In genomic region chr1:15038232-15039016, GRCh38 we compare ENCODE assay signal across 1 cellular context.
A peak's percentile ranks its signal among the peaks of the same experiment; 100 is the strongest.
TF ChIP-seq lines count a peak whose summit lies in the region.

No MANE protein-coding gene starts in this region.

TF ChIP-seq in K562, 482 proteins besides CTCF, POLR2A, EP300 and RAD21 (continued from another document and continues in another):
- TF ChIP-seq, protein P1, sequence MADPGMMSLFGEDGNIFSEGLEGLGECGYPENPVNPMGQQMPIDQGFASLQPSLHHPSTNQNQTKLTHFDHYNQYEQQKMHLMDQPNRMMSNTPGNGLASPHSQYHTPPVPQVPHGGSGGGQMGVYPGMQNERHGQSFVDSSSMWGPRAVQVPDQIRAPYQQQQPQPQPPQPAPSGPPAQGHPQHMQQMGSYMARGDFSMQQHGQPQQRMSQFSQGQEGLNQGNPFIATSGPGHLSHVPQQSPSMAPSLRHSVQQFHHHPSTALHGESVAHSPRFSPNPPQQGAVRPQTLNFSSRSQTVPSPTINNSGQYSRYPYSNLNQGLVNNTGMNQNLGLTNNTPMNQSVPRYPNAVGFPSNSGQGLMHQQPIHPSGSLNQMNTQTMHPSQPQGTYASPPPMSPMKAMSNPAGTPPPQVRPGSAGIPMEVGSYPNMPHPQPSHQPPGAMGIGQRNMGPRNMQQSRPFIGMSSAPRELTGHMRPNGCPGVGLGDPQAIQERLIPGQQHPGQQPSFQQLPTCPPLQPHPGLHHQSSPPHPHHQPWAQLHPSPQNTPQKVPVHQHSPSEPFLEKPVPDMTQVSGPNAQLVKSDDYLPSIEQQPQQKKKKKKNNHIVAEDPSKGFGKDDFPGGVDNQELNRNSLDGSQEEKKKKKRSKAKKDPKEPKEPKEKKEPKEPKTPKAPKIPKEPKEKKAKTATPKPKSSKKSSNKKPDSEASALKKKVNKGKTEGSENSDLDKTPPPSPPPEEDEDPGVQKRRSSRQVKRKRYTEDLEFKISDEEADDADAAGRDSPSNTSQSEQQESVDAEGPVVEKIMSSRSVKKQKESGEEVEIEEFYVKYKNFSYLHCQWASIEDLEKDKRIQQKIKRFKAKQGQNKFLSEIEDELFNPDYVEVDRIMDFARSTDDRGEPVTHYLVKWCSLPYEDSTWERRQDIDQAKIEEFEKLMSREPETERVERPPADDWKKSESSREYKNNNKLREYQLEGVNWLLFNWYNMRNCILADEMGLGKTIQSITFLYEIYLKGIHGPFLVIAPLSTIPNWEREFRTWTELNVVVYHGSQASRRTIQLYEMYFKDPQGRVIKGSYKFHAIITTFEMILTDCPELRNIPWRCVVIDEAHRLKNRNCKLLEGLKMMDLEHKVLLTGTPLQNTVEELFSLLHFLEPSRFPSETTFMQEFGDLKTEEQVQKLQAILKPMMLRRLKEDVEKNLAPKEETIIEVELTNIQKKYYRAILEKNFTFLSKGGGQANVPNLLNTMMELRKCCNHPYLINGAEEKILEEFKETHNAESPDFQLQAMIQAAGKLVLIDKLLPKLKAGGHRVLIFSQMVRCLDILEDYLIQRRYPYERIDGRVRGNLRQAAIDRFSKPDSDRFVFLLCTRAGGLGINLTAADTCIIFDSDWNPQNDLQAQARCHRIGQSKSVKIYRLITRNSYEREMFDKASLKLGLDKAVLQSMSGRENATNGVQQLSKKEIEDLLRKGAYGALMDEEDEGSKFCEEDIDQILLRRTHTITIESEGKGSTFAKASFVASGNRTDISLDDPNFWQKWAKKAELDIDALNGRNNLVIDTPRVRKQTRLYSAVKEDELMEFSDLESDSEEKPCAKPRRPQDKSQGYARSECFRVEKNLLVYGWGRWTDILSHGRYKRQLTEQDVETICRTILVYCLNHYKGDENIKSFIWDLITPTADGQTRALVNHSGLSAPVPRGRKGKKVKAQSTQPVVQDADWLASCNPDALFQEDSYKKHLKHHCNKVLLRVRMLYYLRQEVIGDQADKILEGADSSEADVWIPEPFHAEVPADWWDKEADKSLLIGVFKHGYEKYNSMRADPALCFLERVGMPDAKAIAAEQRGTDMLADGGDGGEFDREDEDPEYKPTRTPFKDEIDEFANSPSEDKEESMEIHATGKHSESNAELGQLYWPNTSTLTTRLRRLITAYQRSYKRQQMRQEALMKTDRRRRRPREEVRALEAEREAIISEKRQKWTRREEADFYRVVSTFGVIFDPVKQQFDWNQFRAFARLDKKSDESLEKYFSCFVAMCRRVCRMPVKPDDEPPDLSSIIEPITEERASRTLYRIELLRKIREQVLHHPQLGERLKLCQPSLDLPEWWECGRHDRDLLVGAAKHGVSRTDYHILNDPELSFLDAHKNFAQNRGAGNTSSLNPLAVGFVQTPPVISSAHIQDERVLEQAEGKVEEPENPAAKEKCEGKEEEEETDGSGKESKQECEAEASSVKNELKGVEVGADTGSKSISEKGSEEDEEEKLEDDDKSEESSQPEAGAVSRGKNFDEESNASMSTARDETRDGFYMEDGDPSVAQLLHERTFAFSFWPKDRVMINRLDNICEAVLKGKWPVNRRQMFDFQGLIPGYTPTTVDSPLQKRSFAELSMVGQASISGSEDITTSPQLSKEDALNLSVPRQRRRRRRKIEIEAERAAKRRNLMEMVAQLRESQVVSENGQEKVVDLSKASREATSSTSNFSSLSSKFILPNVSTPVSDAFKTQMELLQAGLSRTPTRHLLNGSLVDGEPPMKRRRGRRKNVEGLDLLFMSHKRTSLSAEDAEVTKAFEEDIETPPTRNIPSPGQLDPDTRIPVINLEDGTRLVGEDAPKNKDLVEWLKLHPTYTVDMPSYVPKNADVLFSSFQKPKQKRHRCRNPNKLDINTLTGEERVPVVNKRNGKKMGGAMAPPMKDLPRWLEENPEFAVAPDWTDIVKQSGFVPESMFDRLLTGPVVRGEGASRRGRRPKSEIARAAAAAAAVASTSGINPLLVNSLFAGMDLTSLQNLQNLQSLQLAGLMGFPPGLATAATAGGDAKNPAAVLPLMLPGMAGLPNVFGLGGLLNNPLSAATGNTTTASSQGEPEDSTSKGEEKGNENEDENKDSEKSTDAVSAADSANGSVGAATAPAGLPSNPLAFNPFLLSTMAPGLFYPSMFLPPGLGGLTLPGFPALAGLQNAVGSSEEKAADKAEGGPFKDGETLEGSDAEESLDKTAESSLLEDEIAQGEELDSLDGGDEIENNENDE (IDR thresholded peaks at IDR 0.05; ENCODE audit: low read depth, low read length): no peak
- TF ChIP-seq CTBP1 (IDR thresholded peaks at IDR 0.05; ENCODE audit: borderline replicate concordance) (peak; percentile 93), EGR1 (conservative IDR thresholded peaks at IDR 0.05) (no peak), KAT2B (IDR thresholded peaks at IDR 0.05; ENCODE audit: low read depth, low read length) (no peak), SRSF7 (optimal IDR thresholded peaks at IDR 0.05; ENCODE audit: low read depth, low read length) (no peak), DPF2 (IDR thresholded peaks at IDR 0.05) (peak; percentile 51), MECOM (CRISPR knock-in tag; IDR thresholded peaks at IDR 0.05) (no peak), ATF2 (CRISPR knock-in tag; IDR thresholded peaks at IDR 0.05) (no peak), ZNF431 (CRISPR knock-in tag; IDR thresholded peaks at IDR 0.05) (no peak), NFRKB (IDR thresholded peaks at IDR 0.05; ENCODE audit: low read depth) (no peak), ZBTB2 (IDR thresholded peaks at IDR 0.05) (no peak), PRMT5 (CRISPR knock-in tag; IDR thresholded peaks at IDR 0.05) (no peak), MCM3 (IDR thresholded peaks at IDR 0.05) (no peak), HCFC1 (IDR thresholded peaks at IDR 0.05; ENCODE audit: low read depth, low read length) (no peak), FOSL1 (tag; conservative IDR thresholded peaks at IDR 0.05) (no peak), ID3 (CRISPR knock-in tag; IDR thresholded peaks at IDR 0.05) (no peak), ID3 (tag; IDR thresholded peaks at IDR 0.05) (peak; percentile 55; the same call in 1 of the 2 replicates), TSHZ1 (CRISPR knock-in tag; IDR thresholded peaks at IDR 0.05) (no peak), DDX20 (tag; IDR thresholded peaks at IDR 0.05; ENCODE audit: low read depth) (no peak), FIP1L1 (IDR thresholded peaks at IDR 0.05; ENCODE audit: low read depth, low read length, poor library complexity, severe bottlenecking) (no peak), ZNF384 (IDR thresholded peaks at IDR 0.05; ENCODE audit: low read depth, low read length) (peak; percentile 97), BCOR (IDR thresholded peaks at IDR 0.05) (peak; percentile 80), MED1 (CRISPR knock-in tag; IDR thresholded peaks at IDR 0.05; ENCODE audit: borderline replicate concordance) (no peak), ZNF274 (IDR thresholded peaks at IDR 0.05; ENCODE audit: borderline replicate concordance, low read depth, low read length) (no peak), FOXA1 (IDR thresholded peaks at IDR 0.05; ENCODE audit: borderline replicate concordance) (no peak), NFYB (IDR thresholded peaks at IDR 0.05; ENCODE audit: extremely low read depth, insufficient read length) (no peak), NR2C2 (CRISPR knock-in tag; IDR thresholded peaks at IDR 0.05) (no peak), NR2C2 (tag; IDR thresholded peaks at IDR 0.05) (no peak), DACH1 (IDR thresholded peaks at IDR 0.05; ENCODE audit: partially characterized antibody) (no peak), CBX5 (IDR thresholded peaks at IDR 0.05; ENCODE audit: borderline replicate concordance, low read depth) (no peak), ZNF12 (CRISPR knock-in tag; IDR thresholded peaks at IDR 0.05) (no peak), SUPT5H (IDR thresholded peaks at IDR 0.05) (no peak), LCOR (CRISPR knock-in tag; IDR thresholded peaks at IDR 0.05) (no peak), ZFP30 (CRISPR knock-in tag; IDR thresholded peaks at IDR 0.05; ENCODE audit: borderline replicate concordance) (no peak), FOXA3 (CRISPR knock-in tag; conservative IDR thresholded peaks at IDR 0.05 in 1 of 2, IDR thresholded peaks at IDR 0.05 in 1 of 2) (no peak), TCF7L2 (IDR thresholded peaks at IDR 0.05; ENCODE audit: low read depth, low read length) (no peak), ZSCAN29 (IDR thresholded peaks at IDR 0.05) (no peak), NFIX (CRISPR knock-in tag; IDR thresholded peaks at IDR 0.05; ENCODE audit: low read depth) (no peak)
- TF ChIP-seq, protein P2, sequence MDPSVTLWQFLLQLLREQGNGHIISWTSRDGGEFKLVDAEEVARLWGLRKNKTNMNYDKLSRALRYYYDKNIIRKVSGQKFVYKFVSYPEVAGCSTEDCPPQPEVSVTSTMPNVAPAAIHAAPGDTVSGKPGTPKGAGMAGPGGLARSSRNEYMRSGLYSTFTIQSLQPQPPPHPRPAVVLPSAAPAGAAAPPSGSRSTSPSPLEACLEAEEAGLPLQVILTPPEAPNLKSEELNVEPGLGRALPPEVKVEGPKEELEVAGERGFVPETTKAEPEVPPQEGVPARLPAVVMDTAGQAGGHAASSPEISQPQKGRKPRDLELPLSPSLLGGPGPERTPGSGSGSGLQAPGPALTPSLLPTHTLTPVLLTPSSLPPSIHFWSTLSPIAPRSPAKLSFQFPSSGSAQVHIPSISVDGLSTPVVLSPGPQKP (CRISPR knock-in tag; IDR thresholded peaks at IDR 0.05): no peak
- TF ChIP-seq, protein P3, sequence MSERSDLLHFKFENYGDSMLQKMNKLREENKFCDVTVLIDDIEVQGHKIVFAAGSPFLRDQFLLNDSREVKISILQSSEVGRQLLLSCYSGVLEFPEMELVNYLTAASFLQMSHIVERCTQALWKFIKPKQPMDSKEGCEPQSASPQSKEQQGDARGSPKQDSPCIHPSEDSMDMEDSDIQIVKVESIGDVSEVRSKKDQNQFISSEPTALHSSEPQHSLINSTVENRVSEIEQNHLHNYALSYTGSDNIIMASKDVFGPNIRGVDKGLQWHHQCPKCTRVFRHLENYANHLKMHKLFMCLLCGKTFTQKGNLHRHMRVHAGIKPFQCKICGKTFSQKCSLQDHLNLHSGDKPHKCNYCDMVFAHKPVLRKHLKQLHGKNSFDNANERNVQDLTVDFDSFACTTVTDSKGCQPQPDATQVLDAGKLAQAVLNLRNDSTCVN (CRISPR knock-in tag; IDR thresholded peaks at IDR 0.05): no peak
- TF ChIP-seq, protein P4, sequence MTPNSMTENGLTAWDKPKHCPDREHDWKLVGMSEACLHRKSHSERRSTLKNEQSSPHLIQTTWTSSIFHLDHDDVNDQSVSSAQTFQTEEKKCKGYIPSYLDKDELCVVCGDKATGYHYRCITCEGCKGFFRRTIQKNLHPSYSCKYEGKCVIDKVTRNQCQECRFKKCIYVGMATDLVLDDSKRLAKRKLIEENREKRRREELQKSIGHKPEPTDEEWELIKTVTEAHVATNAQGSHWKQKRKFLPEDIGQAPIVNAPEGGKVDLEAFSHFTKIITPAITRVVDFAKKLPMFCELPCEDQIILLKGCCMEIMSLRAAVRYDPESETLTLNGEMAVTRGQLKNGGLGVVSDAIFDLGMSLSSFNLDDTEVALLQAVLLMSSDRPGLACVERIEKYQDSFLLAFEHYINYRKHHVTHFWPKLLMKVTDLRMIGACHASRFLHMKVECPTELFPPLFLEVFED (CRISPR knock-in tag; conservative IDR thresholded peaks at IDR 0.05): no peak
